In the genomic region with DNA sequence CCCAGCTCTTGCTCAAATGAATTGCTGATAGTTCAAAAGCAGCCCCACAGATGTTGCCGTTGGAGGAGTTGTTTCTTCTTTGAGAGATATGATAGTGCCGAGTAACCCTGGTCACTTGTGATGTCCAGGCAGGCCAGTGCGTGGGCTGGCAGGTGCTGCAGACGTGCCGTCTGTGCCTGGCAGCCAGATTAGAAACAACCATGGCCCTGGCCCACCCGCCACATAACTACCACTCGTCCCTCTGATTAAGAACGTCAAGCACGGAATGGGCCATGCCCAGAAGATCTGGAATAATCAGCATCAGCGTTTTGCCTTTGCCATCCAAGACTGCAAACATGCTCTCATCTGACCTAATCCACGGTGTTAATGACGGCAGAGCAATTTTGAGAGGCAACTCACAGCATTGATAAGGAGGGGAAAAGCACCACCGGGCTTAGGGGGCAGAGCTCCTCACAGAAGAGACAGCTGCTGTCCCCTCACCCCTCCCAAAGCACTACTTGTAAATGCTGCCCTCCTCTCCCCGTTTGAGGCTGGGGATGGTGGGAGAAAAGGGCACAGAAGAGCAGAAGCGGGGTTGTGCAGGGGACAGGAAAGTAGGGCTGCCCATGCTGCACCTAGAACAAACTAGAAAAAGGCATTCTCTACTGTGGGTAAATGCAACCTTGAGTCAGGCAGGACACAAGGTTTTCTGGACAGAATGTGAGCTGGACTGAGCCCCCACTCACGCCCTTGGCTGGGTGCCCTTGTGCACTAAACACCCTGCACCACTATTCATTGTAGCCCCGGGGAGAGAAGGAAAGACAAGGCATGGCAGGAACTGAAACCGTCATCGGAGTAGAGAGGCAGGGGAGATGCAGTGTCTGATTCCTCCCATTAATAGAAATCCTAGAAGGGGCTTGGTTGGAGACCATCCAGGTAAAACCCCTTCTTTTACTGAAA, we compare ENCODE assay signal across 20 cellular contexts. TPM values are rescaled to one million over a fixed set of nuclear protein-coding genes. Genes with fewer than 3 reads are reported as not detected.
DNase-seq lines count a peak whose midpoint lies in the region; FAIRE-seq and TF ChIP-seq lines count a peak whose summit lies in the region.
"Had no signal": no experiment of that assay in that cellular context is flagged by ENCODE, and none has a peak within 500 bp of the region (broad histone marks: within the 10 kb centered on the region; RNA-seq: fewer than 3 reads in every experiment).

No MANE protein-coding gene starts in this region.

- H3K4me3 ChIP-seq in H1 (ENCODE audit: extremely low read depth in 1 of 4, insufficient read depth in 2 of 4, low read depth in 3 of 4, low read length in 4 of 4) (no peak overlapping the region), neuronal stem cell (ENCODE audit: low read length in 2 of 2) (no peak overlapping the region)

- H4K20me1 ChIP-seq in H1 (replicated peaks in 1 of 2; ENCODE audit: control insufficient read depth in 1 of 2, insufficient read depth in 2 of 2, low read length in 2 of 2) = peaks cover 0 to 2% of the 10 kb centered on the region in 2 experiments

- CTCF ChIA-PET in H1 (lab: Charles Lee; ENCODE audit: partially characterized antibody) = interaction anchor here (0.7 to 13.7 kb wide), 13 partner anchors 8 to 133 kb away, joined by 3 to 293 read pairs (median 5); a partner anchor contains a TSS

- H2BK12ac ChIP-seq in H1 (ENCODE audit: low read depth, low read length) = no peak overlapping the region
- H2BK12ac ChIP-seq in neuronal stem cell (ENCODE audit: low read length) = no peak overlapping the region

- H2AK5ac ChIP-seq in H1 (ENCODE audit: low read depth, low read length) (0 out of 2 replicates have a peak overlapping the region, but pooled peaks have one; percentile 24), neuronal stem cell (ENCODE audit: low read depth, low read length) (no peak overlapping the region)

- FAIRE-seq in H1 (lab: Jason Lieb, UNC) = no peak
- FAIRE-seq: HTR-8/SVneo had no signal

- no peak for TF ChIP-seq CTCF in H1 (IDR thresholded peaks at IDR 0.05; ENCODE audit: control extremely low read depth in 1 of 3, insufficient read depth in 1 of 3, low read depth in 1 of 3, low read length in 3 of 3)

- no peak for TF ChIP-seq EP300 in H1 (IDR thresholded peaks at IDR 0.05; ENCODE audit: borderline replicate concordance in 1 of 2, low read depth in 2 of 2, low read length in 2 of 2)

- no peak overlapping the region for H2AFZ ChIP-seq in H1 (ENCODE audit: low read length)
- H2AFZ ChIP-seq in neuronal stem cell (ENCODE audit: low read length) = no peak overlapping the region

- TF ChIP-seq RAD21 in H1 (IDR thresholded peaks at IDR 0.05 in 1 of 2, conservative IDR thresholded peaks at IDR 0.05 in 1 of 2; ENCODE audit: low read depth in 2 of 2, low read length in 2 of 2) = no peak

- H3K4me2 ChIP-seq in H1 (ENCODE audit: insufficient read depth in 1 of 2, low read depth in 2 of 2, low read length in 2 of 2) (no peak overlapping the region), neuronal stem cell (ENCODE audit: insufficient read depth, low read length, poor library complexity, severe bottlenecking) (no peak overlapping the region)

- H3K9me3 ChIP-seq in H1 (ENCODE audit: insufficient read depth in 2 of 2, low read depth in 1 of 2, low read length in 1 of 2) = no peaks in the 10 kb centered on the region
- no peaks in the 10 kb centered on the region for H3K9me3 ChIP-seq in neuronal stem cell (replicated peaks in 1 of 2; ENCODE audit: control insufficient read depth in 2 of 2, insufficient read depth in 1 of 2, low read depth in 1 of 2, low read length in 2 of 2)

- peaks cover 3 to 21% (median 14%) of the 10 kb centered on the region in 4 experiments for H3K4me1 ChIP-seq in H1 (replicated peaks in 1 of 4; ENCODE audit: control insufficient read depth in 3 of 4, insufficient read depth in 4 of 4, low read length in 3 of 4)
- H3K4me1 ChIP-seq in neuronal stem cell (ENCODE audit: control insufficient read depth in 2 of 2, insufficient read depth in 1 of 2, low read depth in 1 of 2, low read length in 2 of 2) = peaks cover 16 to 23% of the 10 kb centered on the region in 2 donors

- POLR2A ChIA-PET in H1 (lab: Charles Lee; ENCODE audit: partially characterized antibody) = interaction anchor here (1.1 to 1.9 kb wide), 4 partner anchors 29 to 68 kb away, joined by 3 to 5 read pairs (median 4); a partner anchor contains a TSS

- no peak for TF ChIP-seq POLR2A in H1 (IDR thresholded peaks at IDR 0.05; ENCODE audit: control extremely low read depth in 1 of 2, low read depth in 2 of 2, low read length in 2 of 2)

- no peak overlapping the region for H4K5ac ChIP-seq in H1 (ENCODE audit: insufficient read length, low read depth, low read length)

- no peak overlapping the region for H2BK5ac ChIP-seq in H1 (ENCODE audit: low read depth, low read length)
- no peak overlapping the region for H2BK5ac ChIP-seq in neuronal stem cell (ENCODE audit: low read length)

- H2BK15ac ChIP-seq in H1 (ENCODE audit: low read length) (no peak overlapping the region), neuronal stem cell (ENCODE audit: low read length) (no peak overlapping the region)

- H3K79me1 ChIP-seq in H1 (ENCODE audit: low read depth, low read length) = no peaks in the 10 kb centered on the region
- H3K79me1 ChIP-seq in neuronal stem cell (ENCODE audit: low read depth, low read length) = no peaks in the 10 kb centered on the region

- H4K91ac ChIP-seq in H1 (replicated peaks; ENCODE audit: insufficient read length, low read length) = no peak overlapping the region
- H4K91ac ChIP-seq in neuronal stem cell (ENCODE audit: low read depth, low read length, poor library complexity) = no peak overlapping the region

- peaks cover 6 to 30% (median 20%) of the 10 kb centered on the region in 4 experiments for H3K27me3 ChIP-seq in H1 (replicated peaks in 1 of 4; ENCODE audit: control insufficient read depth in 3 of 4, extremely low read depth in 1 of 4, insufficient read depth in 3 of 4, low read length in 3 of 4)
- H3K27me3 ChIP-seq in neuronal stem cell (ENCODE audit: control insufficient read depth in 3 of 3, insufficient read depth in 3 of 3, low read depth in 1 of 3, low read length in 3 of 3) = peaks cover 8 to 17% (median 10%) of the 10 kb centered on the region in 3 experiments

- 78% methylated on average over 19 of the region's 19 CpGs; no CpG with 5 or more reads in 1 of the 2 experiments for WGBS in H1 (ENCODE audit: extremely low coverage in 1 of 2, insufficient coverage in 1 of 2, insufficient read length in 1 of 2, insufficient replicate concordance in 2 of 2, low coverage in 1 of 2, low lambda C conversion rate in 2 of 2, missing lambda C conversion rate in 1 of 2), 2 experiments
- WGBS in neuronal stem cell (ENCODE audit: extremely low coverage in 2 of 2, insufficient read length in 2 of 2, insufficient replicate concordance in 1 of 2), 2 donors = no CpG with 5 or more reads among the region's 19 CpGs

- H3K9ac ChIP-seq in H1 (replicated peaks in 1 of 4; ENCODE audit: extremely low read depth in 1 of 4, low read depth in 3 of 4, low read length in 3 of 4) = no peak overlapping the region; a peak in 1 of 7 replicates
- H3K9ac ChIP-seq in neuronal stem cell (ENCODE audit: low read depth, low read length, poor library complexity) = no peak overlapping the region

- H4K8ac ChIP-seq in H1 (ENCODE audit: extremely low read depth, insufficient read depth, low read length) (no peak overlapping the region), neuronal stem cell (ENCODE audit: low read depth, low read length) (no peak overlapping the region)

- peaks cover 14% of the 10 kb centered on the region for H3K23me2 ChIP-seq in H1 (ENCODE audit: low read depth, low read length)

- no peak overlapping the region for H3K18ac ChIP-seq in H1 (ENCODE audit: extremely low read depth, low read length)
- H3K18ac ChIP-seq in neuronal stem cell (ENCODE audit: low read length) = no peak overlapping the region

- no peak overlapping the region for H2BK120ac ChIP-seq in H1 (replicated peaks; ENCODE audit: low read depth, low read length)
- H2BK120ac ChIP-seq in neuronal stem cell (ENCODE audit: low read depth, low read length) = no peak overlapping the region

- H3K56ac ChIP-seq in H1 (replicated peaks; ENCODE audit: insufficient read length, low read depth, low read length) = no peak overlapping the region

- H3K36me3 ChIP-seq in H1 (ENCODE audit: control insufficient read depth in 2 of 4, insufficient read depth in 4 of 4, low read length in 3 of 4) = no peaks in the 10 kb centered on the region
- no peaks in the 10 kb centered on the region for H3K36me3 ChIP-seq in neuronal stem cell (replicated peaks in 1 of 2; ENCODE audit: control insufficient read depth in 2 of 2, insufficient read depth in 2 of 2, low read length in 2 of 2)

- DNase-seq in EH (ENCODE audit: low read depth) (peak; percentile 7), MV-4-11 (lab: John Stamatoyannopoulos, UW) (peak; percentile 32), H1 (ENCODE audit: low read depth in 1 of 2, low spot score in 2 of 2) (no peak), neuronal stem cell (ENCODE audit: low spot score) (no peak), A172 (ENCODE audit: low spot score) (no peak), NCI-H510A treated with DMSO at 0.1 percent for 48 hours (lab: John Stamatoyannopoulos, UW) (no peak)
- DNase-seq in activated effector memory CD4-positive, alpha-beta T cell treated with anti-CD3 and anti-CD28 coated beads, Interleukin-2, amount 50 U/mL, for 16 hours = no peak
- DNase-seq: ACHN; CD4-positive, alpha-beta memory T cell; DND-41; GF-D8; HFFc6; NCI-H1092; NCI-H1694 treated with DMSO at 0.1 percent for 48 hours; NCI-H446; NK-92 treated with Interleukin-12 subunit alpha and Interleukin-12 subunit beta, amount 100 ng/mL, for 24 hours; OCI-M1 had no signal

- no peak overlapping the region for H2BK20ac ChIP-seq in H1 (ENCODE audit: low read length)

- no peak overlapping the region for H3K4ac ChIP-seq in H1 (replicated peaks; ENCODE audit: insufficient read length, low read depth, low read length)
- H3K4ac ChIP-seq in neuronal stem cell (ENCODE audit: low read length) = no peak overlapping the region

- H3K23ac ChIP-seq in H1 (ENCODE audit: insufficient read length) (no peak overlapping the region), neuronal stem cell (ENCODE audit: low read depth, low read length, poor library complexity) (peak overlapping the region; percentile 25)

- no peaks in the 10 kb centered on the region for H3K79me2 ChIP-seq in H1 (ENCODE audit: control insufficient read depth in 1 of 2, insufficient read depth in 2 of 2, low read length in 2 of 2)

- no peak overlapping the region for H3K14ac ChIP-seq in H1 (ENCODE audit: insufficient read length)
- no peak overlapping the region for H3K14ac ChIP-seq in neuronal stem cell (ENCODE audit: low read length)

- no peak overlapping the region for H3K27ac ChIP-seq in H1 (ENCODE audit: low read depth, low read length)
- H3K27ac ChIP-seq in neuronal stem cell (replicated peaks; ENCODE audit: low read length) = no peak overlapping the region
- H3K27ac ChIP-seq: RWPE1 had no signal

RNA-seq across cellular contexts. Expression of a gene that starts 5.3 kb away (rescaled TPM):
- 0.15 and 0.88 TPM in 2 replicates for total RNA-seq in H1 (2021; fragmentation: NEBNext Ultra II Directional; extraction: Animal tissue kit (Norgen Biotek cat#: 25700))
- 1.8 and 2.3 TPM in 2 replicates for polyA plus RNA-seq in H1 (2011; rRNA removed)
- polyA plus RNA-seq in H1 (2011; cell fraction: cytosol; rRNA removed) = 0.76 TPM
- polyA plus RNA-seq in H1 (2011; cell fraction: nucleus; rRNA removed) = 2.7 TPM
- polyA plus RNA-seq in H1 (2012, experiment 1 of 2) = 0.30 to 0.96 TPM (median 0.65 TPM) in 4 replicates
- polyA plus RNA-seq in H1 (2012, experiment 2 of 2) = 0.51 TPM
- polyA plus RNA-seq in H1 (2013, experiment 1 of 2) = 0.24 TPM
- polyA plus RNA-seq in H1 (2013, experiment 2 of 2) = 0.28 TPM
- polyA minus RNA-seq in H1 (2011; rRNA and poly(A)+ RNA removed) = 0.82 and 1.1 TPM in 2 replicates
- polyA minus RNA-seq in H1 (2011; cell fraction: cytosol; rRNA and poly(A)+ RNA removed) = not detected
- polyA minus RNA-seq in H1 (2011; cell fraction: nucleus; rRNA and poly(A)+ RNA removed) = 1.9 TPM
- 1.1 TPM for polyA plus RNA-seq in neuronal stem cell (2013, experiment 1 of 2)
- 1.3 TPM for polyA plus RNA-seq in neuronal stem cell (2013, experiment 2 of 2)
- total RNA-seq in A172 (2014; rRNA removed; shearing (Covaris generic)) = 0.24 TPM in 1 of 2 replicates, not detected in the other
- total RNA-seq: H4 had no signal

RNA-seq across cellular contexts. Expression of a gene that starts 30.1 kb away (rescaled TPM):
- total RNA-seq in H1 (2021; fragmentation: NEBNext Ultra II Directional; extraction: Animal tissue kit (Norgen Biotek cat#: 25700)) = 85.8 and 86.5 TPM in 2 replicates
- polyA plus RNA-seq in H1 (2011; rRNA removed) = 52.7 and 83.7 TPM in 2 replicates
- polyA plus RNA-seq in H1 (2011; cell fraction: cytosol; rRNA removed) = 63.0 TPM
- polyA plus RNA-seq in H1 (2011; cell fraction: nucleus; rRNA removed) = 27.8 TPM
- polyA plus RNA-seq in H1 (2012, experiment 1 of 2) = 54.8 to 70.5 TPM (median 64.5 TPM) in 4 replicates
- polyA plus RNA-seq in H1 (2012, experiment 2 of 2) = 18.4 TPM
- polyA plus RNA-seq in H1 (2013, experiment 1 of 2) = 70.1 TPM
- polyA plus RNA-seq in H1 (2013, experiment 2 of 2) = 75.7 TPM
- 78.4 and 100 TPM in 2 replicates for polyA minus RNA-seq in H1 (2011; rRNA and poly(A)+ RNA removed)
- polyA minus RNA-seq in H1 (2011; cell fraction: cytosol; rRNA and poly(A)+ RNA removed) = 32.0 TPM
- polyA minus RNA-seq in H1 (2011; cell fraction: nucleus; rRNA and poly(A)+ RNA removed) = 25.7 TPM
- 66.5 TPM for polyA plus RNA-seq in neuronal stem cell (2013, experiment 1 of 2)
- polyA plus RNA-seq in neuronal stem cell (2013, experiment 2 of 2) = 66.9 TPM
- 64.3 and 71.7 TPM in 2 replicates for total RNA-seq in A172 (2014; rRNA removed; shearing (Covaris generic))

RNA-seq across cellular contexts. Expression of a gene that starts 41.3 kb away (rescaled TPM):
- total RNA-seq in H1 (2021; fragmentation: NEBNext Ultra II Directional; extraction: Animal tissue kit (Norgen Biotek cat#: 25700)) = 11.6 and 12.3 TPM in 2 replicates
- polyA plus RNA-seq in H1 (2011; rRNA removed) = 4.5 and 4.6 TPM in 2 replicates
- 5.1 TPM for polyA plus RNA-seq in H1 (2011; cell fraction: cytosol; rRNA removed)
- polyA plus RNA-seq in H1 (2011; cell fraction: nucleus; rRNA removed) = 7.7 TPM
- 7.1 to 9.3 TPM (median 7.9 TPM) in 4 replicates for polyA plus RNA-seq in H1 (2012, experiment 1 of 2)
- polyA plus RNA-seq in H1 (2012, experiment 2 of 2) = 3.8 TPM
- polyA plus RNA-seq in H1 (2013, experiment 1 of 2) = 9.4 TPM
- 11.8 TPM for polyA plus RNA-seq in H1 (2013, experiment 2 of 2)
- 9.7 and 11.9 TPM in 2 replicates for polyA minus RNA-seq in H1 (2011; rRNA and poly(A)+ RNA removed)
- 2.8 TPM for polyA minus RNA-seq in H1 (2011; cell fraction: cytosol; rRNA and poly(A)+ RNA removed)
- 3.7 TPM for polyA minus RNA-seq in H1 (2011; cell fraction: nucleus; rRNA and poly(A)+ RNA removed)
- 14.6 TPM for polyA plus RNA-seq in neuronal stem cell (2013, experiment 1 of 2)
- 14.4 TPM for polyA plus RNA-seq in neuronal stem cell (2013, experiment 2 of 2)
- total RNA-seq in A172 (2014; rRNA removed; shearing (Covaris generic)) = 36.8 TPM in 2 replicates

Comparison
In these comparisons a context has a peak if more than half of its experiments do, and no peak if none do; other contexts are left out.
1. DNase-seq: peak in EH (single experiment) and MV-4-11 (single experiment); none in H1 (0 of 2), neuronal stem cell (single experiment), activated effector memory CD4-positive, alpha-beta T cell treated with anti-CD3 and anti-CD28 coated beads, Interleukin-2, amount 50 U/mL, for 16 hours (single experiment), A172 (single experiment) and NCI-H510A treated with DMSO at 0.1 percent for 48 hours (single experiment).